Comparison of ENCODE assay signal across 10 cellular contexts in genomic region chr11:82980292-82980691, GRCh38.
DNase-seq lines count a peak whose midpoint lies in the region; FAIRE-seq and TF ChIP-seq lines count a peak whose summit lies in the region.
"Had no signal": no experiment of that assay in that cellular context is flagged by ENCODE, and none has a peak within 500 bp of the region (broad histone marks: within the 10 kb centered on the region; RNA-seq: fewer than 3 reads in every experiment).

No MANE protein-coding gene starts in this region.

- intact Hi-C loops in A673 (cut with micrococcal nuclease; ENCODE audit: unreplicated experiment) (no loop called here), head of caudate nucleus (cut with DNase I) (no loop called here)

- H3K4me3 ChIP-seq in A673 (ENCODE audit: low read depth, low read length, poor library complexity, severe bottlenecking) = no peak overlapping the region

- no peaks in the 10 kb centered on the region for H3K9me3 ChIP-seq in A673 (ENCODE audit: low read depth, low read length, poor library complexity, severe bottlenecking)

- CTCF ChIA-PET in A673 (lab: Charles Lee) = no interaction called here

- DNase-seq in A673 (ENCODE audit: low spot score) (peak; percentile 40), HCEC 1CT (peak; percentile 90), amniotic epithelial cell (ENCODE audit: low read depth) (peak; percentile 67), iris pigment epithelial cell (ENCODE audit: low read depth) (peak; percentile 94), caudate nucleus (lab: John Stamatoyannopoulos, UW) (no peak), NCI-H1105 treated with DMSO at 0.1 percent for 48 hours (lab: John Stamatoyannopoulos, UW) (no peak), head of caudate nucleus (no peak), GM12891 (ENCODE audit: insufficient read length, low spot score) (no peak)
- DNase-seq: NCI-H524 treated with DMSO at 0.1 percent for 48 hours had no signal

- H3K36me3 ChIP-seq in A673 (ENCODE audit: insufficient read depth, low read length, poor library complexity, severe bottlenecking) = peaks cover 4% of the 10 kb centered on the region

- TF ChIP-seq POLR2A in GM12891 (IDR thresholded peaks at IDR 0.05; ENCODE audit: low read depth, low read length) = no peak

- H3K27ac ChIP-seq in A673 (ENCODE audit: low read depth, low read length, poor library complexity, severe bottlenecking) = no peak overlapping the region
- no peak overlapping the region for H3K27ac ChIP-seq in caudate nucleus (ENCODE audit: low read depth, low read length)

- H3K4me1 ChIP-seq in A673 (ENCODE audit: insufficient read depth, low read length, poor library complexity, severe bottlenecking) = no peaks in the 10 kb centered on the region

- POLR2A ChIA-PET in A673 (lab: Charles Lee; ENCODE audit: low non-redundant PET) = no interaction called here

- H3K27me3 ChIP-seq in A673 (replicated peaks; ENCODE audit: insufficient read depth, low read depth, low read length, poor library complexity) = no peaks in the 10 kb centered on the region

- TF ChIP-seq CTCF in A673 (conservative IDR thresholded peaks at IDR 0.05; ENCODE audit: low read depth, low read length) = no peak

- FAIRE-seq in GM12891 (lab: Jason Lieb, UNC) = no peak
- FAIRE-seq: D721Med had no signal

- no TSS peak for BruUV-seq in A673 (replicated peaks; lab: Mats Ljungman, UMichigan)

TF ChIP-seq in GM12891, 5 proteins besides CTCF, POLR2A, EP300 and RAD21:
- TF ChIP-seq SPI1 (IDR thresholded peaks at IDR 0.05; ENCODE audit: low read depth, low read length) (no peak), TAF1 (IDR thresholded peaks at IDR 0.05; ENCODE audit: low read depth, low read length) (no peak), POU2F2 (IDR thresholded peaks at IDR 0.05; ENCODE audit: low read depth, low read length) (no peak), POLR2AphosphoS5 (IDR thresholded peaks at IDR 0.05; ENCODE audit: low read depth, low read length) (no peak), PAX5 (IDR thresholded peaks at IDR 0.05; ENCODE audit: insufficient read depth, low read length, severe bottlenecking) (no peak)

Comparison
In these comparisons a context has a peak if more than half of its experiments do, and no peak if none do; other contexts are left out.
1. DNase-seq: peak in A673 (single experiment), HCEC 1CT (single experiment), amniotic epithelial cell (single experiment) and iris pigment epithelial cell (single experiment); none in caudate nucleus (0 of 61), NCI-H1105 treated with DMSO at 0.1 percent for 48 hours (single experiment), head of caudate nucleus (0 of 42) and GM12891 (single experiment).